23 cellular contexts compared by ENCODE assay signal in the genomic region with DNA sequence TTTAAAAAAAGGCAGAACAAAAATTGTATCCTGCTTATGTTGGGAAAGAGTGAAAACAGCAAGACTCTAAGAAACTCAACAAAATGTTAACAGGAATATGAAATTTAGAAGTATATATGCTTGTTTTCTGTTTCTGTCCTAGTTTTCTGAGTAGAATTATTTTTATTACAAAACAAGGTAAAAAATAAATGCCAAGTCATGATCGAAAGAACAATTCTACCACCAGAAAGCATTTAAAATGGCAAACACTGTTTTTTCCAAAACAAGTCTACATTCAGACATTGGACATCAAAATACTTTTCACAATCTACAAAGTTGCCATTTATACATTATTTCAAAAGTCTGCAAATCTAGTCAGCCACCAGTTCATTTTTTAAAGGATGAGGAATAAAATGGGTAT.
"Had no signal": no experiment of that assay in that cellular context is flagged by ENCODE, and none has a peak within 500 bp of the region (broad histone marks: within the 10 kb centered on the region; RNA-seq: fewer than 3 reads in every experiment).

No MANE protein-coding gene starts in this region.

- FAIRE-seq: TTC549 had no signal

- ATAC-seq: activated CD4-positive, CD25-positive, alpha-beta regulatory T cell treated with anti-CD3 and anti-CD28 coated beads, Interleukin-2, amount 50 U/mL, for 24 hours; foreskin keratinocyte; natural killer cell had no signal

- H3K27ac ChIP-seq: foreskin keratinocyte, heart left ventricle, left ventricle myocardium inferior, neural progenitor cell, testis, WERI-Rb-1 had no signal

- H3K9me3 ChIP-seq: esophagus muscularis mucosa, heart left ventricle, left ventricle myocardium inferior, testis had no signal

- H3K9ac ChIP-seq: neural progenitor cell had no signal

- H2AFZ ChIP-seq: neural progenitor cell had no signal

- H3K4me3 ChIP-seq: esophagus muscularis mucosa, heart left ventricle, left ventricle myocardium inferior, lung, neural progenitor cell, testis had no signal

- H3K4me2 ChIP-seq: neural progenitor cell had no signal

- H3K27me3 ChIP-seq: esophagus muscularis mucosa, foreskin keratinocyte, heart left ventricle, neural progenitor cell, testis had no signal

- H3K4me1 ChIP-seq: foreskin keratinocyte had no signal

- DNase-seq: activated CD4-positive, alpha-beta T cell treated with anti-CD3 and anti-CD28 coated beads for 48 hours; activated CD4-positive, alpha-beta T cell treated with anti-CD3 and anti-CD28 coated beads, Interleukin-2, amount 50 U/mL, for 48 hours; activated CD8-positive, alpha-beta memory T cell treated with anti-CD3 and anti-CD28 coated beads for 24 hours; activated effector memory CD4-positive, alpha-beta T cell treated with Interleukin-2 at 50 U/mL for 16 hours; activated naive CD4-positive, alpha-beta T cell treated with Interleukin-2 at 50 U/mL for 16 hours; anterior cingulate cortex; foreskin keratinocyte; heart left ventricle; left ventricle myocardium inferior; mesendoderm; natural killer cell; occipital lobe; right cardiac atrium; stimulated activated CD4-positive, alpha-beta T cell treated with anti-CD3 and anti-CD28 coated beads, Interleukin-2, amount 100 ng/mL, for 48 hours; stimulated activated naive CD4-positive, alpha-beta T cell treated with Interleukin-2 at 50 U/mL for 16 hours; T-helper 9 cell; testis; WERI-Rb-1 had no signal
